Comparison of ENCODE assay signal across 1 cellular context in the genomic region with DNA sequence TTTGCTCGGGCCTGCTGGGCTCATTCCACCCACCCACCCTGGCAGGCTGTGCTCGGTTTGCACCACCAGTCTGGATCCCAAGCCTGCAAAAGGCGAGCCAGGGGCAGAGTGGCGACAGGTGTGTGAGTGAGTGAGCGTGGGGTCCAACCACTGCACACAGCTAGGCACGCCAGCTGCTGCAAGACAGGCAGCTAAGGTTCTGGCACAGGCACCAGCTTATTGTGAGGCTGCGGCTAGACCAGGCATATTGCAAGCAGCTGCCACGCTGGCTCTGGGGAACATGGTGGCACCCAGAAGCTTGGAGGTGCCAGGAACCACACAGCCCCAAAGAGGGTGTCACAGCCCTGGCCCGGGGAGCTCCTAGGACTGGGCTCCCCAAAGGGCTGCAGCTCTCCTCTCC.
TF ChIP-seq lines count a peak whose summit lies in the region.

No MANE protein-coding gene starts in this region.

TF ChIP-seq in H1, 55 proteins besides CTCF, POLR2A, EP300 and RAD21:
- TF ChIP-seq EGR1 (IDR thresholded peaks at IDR 0.05; ENCODE audit: borderline replicate concordance, low read depth, low read length) (no peak), TBP (IDR thresholded peaks at IDR 0.05; ENCODE audit: low read depth, low read length) (no peak), POU5F1 (IDR thresholded peaks at IDR 0.05; ENCODE audit: low read depth, low read length) (no peak)
